ENCODE assay signal across 15 cellular contexts in the genomic region with DNA sequence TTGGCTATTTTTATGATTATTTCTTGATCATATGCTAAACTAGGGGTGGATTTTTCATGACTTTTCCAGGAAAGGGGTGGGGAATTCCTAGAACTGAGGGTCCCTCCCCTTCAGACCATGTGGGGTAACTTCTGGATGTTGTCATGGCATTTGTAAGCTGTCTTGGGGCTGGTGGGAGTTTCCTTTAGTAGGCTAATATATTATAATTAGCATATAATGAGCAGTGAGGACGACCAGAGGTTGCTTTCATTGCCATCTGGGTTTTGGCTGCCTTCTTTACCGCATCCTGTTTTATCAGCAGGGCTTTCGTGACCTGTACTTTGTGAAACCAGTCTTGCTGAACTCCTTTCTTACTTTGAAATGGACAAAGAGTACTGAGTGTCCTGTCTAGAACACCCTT. TPM values are rescaled to one million over a fixed set of nuclear protein-coding genes. Genes with fewer than 3 reads are reported as not detected.
DNase-seq lines count a peak whose midpoint lies in the region; ATAC-seq and TF ChIP-seq lines count a peak whose summit lies in the region.
"Had no signal": no experiment of that assay in that cellular context is flagged by ENCODE, and none has a peak within 500 bp of the region (broad histone marks: within the 10 kb centered on the region; RNA-seq: fewer than 3 reads in every experiment).

No MANE protein-coding gene starts in this region.

- no peak overlapping the region for H2AFZ ChIP-seq in SK-N-SH (ENCODE audit: low read depth)

- H3K4me1 ChIP-seq in heart right ventricle (no peaks in the 10 kb centered on the region), SK-N-SH (ENCODE audit: control insufficient read depth in 1 of 2, insufficient read depth in 2 of 2, low read depth in 1 of 2, low read length in 1 of 2) (no peaks in the 10 kb centered on the region)

- no peak overlapping the region for H3K4me3 ChIP-seq in heart right ventricle
- H3K4me3 ChIP-seq in SK-N-SH (ENCODE audit: low read depth in 2 of 2, low read length in 1 of 2), result no peak overlapping the region

- no peaks in the 10 kb centered on the region for H3K79me2 ChIP-seq in SK-N-SH (ENCODE audit: insufficient read depth)

- no peaks in the 10 kb centered on the region for H4K20me1 ChIP-seq in SK-N-SH (ENCODE audit: insufficient read depth)

- no peaks in the 10 kb centered on the region for H3F3A ChIP-seq in SK-N-SH (replicated peaks; ENCODE audit: insufficient read depth)

- TF ChIP-seq CTCF in heart right ventricle (IDR thresholded peaks at IDR 0.05) (no peak), SK-N-SH (IDR thresholded peaks at IDR 0.05) (no peak)

- no peaks in the 10 kb centered on the region for H3K9me2 ChIP-seq in SK-N-SH

- no peak for TF ChIP-seq RAD21 in SK-N-SH (IDR thresholded peaks at IDR 0.05; ENCODE audit: low read length)

- no peaks in the 10 kb centered on the region for H3K36me3 ChIP-seq in heart right ventricle
- no peaks in the 10 kb centered on the region for H3K36me3 ChIP-seq in SK-N-SH (replicated peaks in 1 of 2; ENCODE audit: control insufficient read depth in 1 of 2, insufficient read depth in 2 of 2, low read length in 1 of 2)

- H3K27me3 ChIP-seq in heart right ventricle (no peaks in the 10 kb centered on the region), SK-N-SH (ENCODE audit: insufficient read depth) (0 out of 2 replicates have a peak, but pooled peaks cover 3% of the 10 kb centered on the region)

- ATAC-seq in GM18499 (IDR thresholded peaks at IDR 0.05; ENCODE audit: insufficient read depth, unreplicated experiment) (peak; percentile 82), GM19438 (IDR thresholded peaks at IDR 0.05; ENCODE audit: low read depth, unreplicated experiment) (peak; percentile 89), HG02938 (IDR thresholded peaks at IDR 0.05; ENCODE audit: unreplicated experiment) (peak; percentile 93), heart right ventricle (no peak)
- ATAC-seq: HCT116; HepG2; naive thymus-derived CD8-positive, alpha-beta T cell had no signal

- H3K9me3 ChIP-seq in heart right ventricle (no peaks in the 10 kb centered on the region), SK-N-SH (no peaks in the 10 kb centered on the region)

- no peak for TF ChIP-seq EP300 in SK-N-SH (IDR thresholded peaks at IDR 0.05; ENCODE audit: borderline replicate concordance in 1 of 2, low read depth in 1 of 2, low read length in 1 of 2)

- CTCF ChIA-PET in SK-N-SH (lab: Yijun Ruan, JAX), result interaction anchor here (0.7 to 2.8 kb wide), 7 partner anchors 8 to 158 kb away, joined by 3 to 9 read pairs (median 4); no protein-coding TSS in a partner anchor

- no peak overlapping the region for H3K4me2 ChIP-seq in SK-N-SH

- 54 to 61% methylated on average over 3 of the region's 3 CpGs for WGBS in heart right ventricle, 2 donors
- 61% methylated on average over 3 of the region's 3 CpGs for WGBS in SK-N-SH (ENCODE audit: low lambda C conversion rate)

- intact Hi-C loops in heart right ventricle (cut with DNase I), result no loop called here

- peak; percentile 5 for DNase-seq in NAMALWA (ENCODE audit: low spot score)
- DNase-seq in heart right ventricle, result no peak
- DNase-seq in SK-N-SH, result no peak
- no peak for DNase-seq in NCI-H128 (lab: John Stamatoyannopoulos, UW; ENCODE audit: unreplicated experiment)
- DNase-seq in stimulated activated CD4-positive, alpha-beta T cell treated with anti-CD3 and anti-CD28 coated beads, Interleukin-2, amount 100 ng/mL, for 24 hours, result no peak
- DNase-seq: activated CD8-positive, alpha-beta memory T cell treated with anti-CD3 and anti-CD28 coated beads for 24 hours; foreskin melanocyte; GF-D8; naive thymus-derived CD8-positive, alpha-beta T cell; NCI-H2081 had no signal

- POLR2A ChIA-PET in SK-N-SH (lab: Yijun Ruan, JAX), result no interaction called here

- H3K27ac ChIP-seq in heart right ventricle (no peak overlapping the region), SK-N-SH (ENCODE audit: low read depth in 2 of 2, low read length in 1 of 2) (no peak overlapping the region)

- no peak overlapping the region for H3K9ac ChIP-seq in SK-N-SH

TF ChIP-seq in SK-N-SH, 30 proteins besides CTCF, POLR2A, EP300 and RAD21:
- TF ChIP-seq TCF12 (IDR thresholded peaks at IDR 0.05) (no peak), FOXJ3 (CRISPR knock-in tag; IDR thresholded peaks at IDR 0.05) (no peak), JUND (IDR thresholded peaks at IDR 0.05) (no peak), FOSL2 (IDR thresholded peaks at IDR 0.05; ENCODE audit: borderline replicate concordance, low read depth) (no peak), CHD2 (IDR thresholded peaks at IDR 0.05; ENCODE audit: low read length, partially characterized antibody) (no peak), SMC3 (IDR thresholded peaks at IDR 0.05; ENCODE audit: low read depth, low read length) (no peak), PBX3 (IDR thresholded peaks at IDR 0.05) (no peak), ELF1 (IDR thresholded peaks at IDR 0.05) (no peak), RCOR1 (IDR thresholded peaks at IDR 0.05; ENCODE audit: low read length) (no peak), NRF1 (IDR thresholded peaks at IDR 0.05; ENCODE audit: low read depth, low read length) (no peak), GATA2 (CRISPR knock-in tag; IDR thresholded peaks at IDR 0.05) (no peak)
- TF ChIP-seq, protein P1, sequence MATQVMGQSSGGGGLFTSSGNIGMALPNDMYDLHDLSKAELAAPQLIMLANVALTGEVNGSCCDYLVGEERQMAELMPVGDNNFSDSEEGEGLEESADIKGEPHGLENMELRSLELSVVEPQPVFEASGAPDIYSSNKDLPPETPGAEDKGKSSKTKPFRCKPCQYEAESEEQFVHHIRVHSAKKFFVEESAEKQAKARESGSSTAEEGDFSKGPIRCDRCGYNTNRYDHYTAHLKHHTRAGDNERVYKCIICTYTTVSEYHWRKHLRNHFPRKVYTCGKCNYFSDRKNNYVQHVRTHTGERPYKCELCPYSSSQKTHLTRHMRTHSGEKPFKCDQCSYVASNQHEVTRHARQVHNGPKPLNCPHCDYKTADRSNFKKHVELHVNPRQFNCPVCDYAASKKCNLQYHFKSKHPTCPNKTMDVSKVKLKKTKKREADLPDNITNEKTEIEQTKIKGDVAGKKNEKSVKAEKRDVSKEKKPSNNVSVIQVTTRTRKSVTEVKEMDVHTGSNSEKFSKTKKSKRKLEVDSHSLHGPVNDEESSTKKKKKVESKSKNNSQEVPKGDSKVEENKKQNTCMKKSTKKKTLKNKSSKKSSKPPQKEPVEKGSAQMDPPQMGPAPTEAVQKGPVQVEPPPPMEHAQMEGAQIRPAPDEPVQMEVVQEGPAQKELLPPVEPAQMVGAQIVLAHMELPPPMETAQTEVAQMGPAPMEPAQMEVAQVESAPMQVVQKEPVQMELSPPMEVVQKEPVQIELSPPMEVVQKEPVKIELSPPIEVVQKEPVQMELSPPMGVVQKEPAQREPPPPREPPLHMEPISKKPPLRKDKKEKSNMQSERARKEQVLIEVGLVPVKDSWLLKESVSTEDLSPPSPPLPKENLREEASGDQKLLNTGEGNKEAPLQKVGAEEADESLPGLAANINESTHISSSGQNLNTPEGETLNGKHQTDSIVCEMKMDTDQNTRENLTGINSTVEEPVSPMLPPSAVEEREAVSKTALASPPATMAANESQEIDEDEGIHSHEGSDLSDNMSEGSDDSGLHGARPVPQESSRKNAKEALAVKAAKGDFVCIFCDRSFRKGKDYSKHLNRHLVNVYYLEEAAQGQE (IDR thresholded peaks at IDR 0.05; ENCODE audit: low read depth, low read length), result no peak

RNA-seq across cellular contexts. Expression of gene ABCA5, which starts 40.4 kb away (rescaled TPM):
- total RNA-seq in heart right ventricle, result 10 to 100 TPM; 16.2 to 26.6 (median 19.3) TPM
- polyA plus RNA-seq in heart right ventricle, result 10 to 100 TPM in 1 of 2 donors, 1 to 10 TPM in 1; 6.9 to 46.7 TPM
- 2.0 and 3.6 TPM in 2 replicates for polyA plus RNA-seq in SK-N-SH (2012; rRNA removed)
- polyA plus RNA-seq in SK-N-SH (2012; cell fraction: cytosol; rRNA removed), result 2.1 and 2.3 TPM in 2 replicates
- 4.1 and 10.5 TPM in 2 replicates for polyA plus RNA-seq in SK-N-SH (2012; cell fraction: nucleus; rRNA removed)

RNA-seq across cellular contexts. Expression of gene MAP2K6, which starts 47.2 kb away (rescaled TPM):
- 1 to 10 TPM in 8 of 10 donors, under 1 TPM in 2; 0.89 to 4.0 (median 2.4) TPM for total RNA-seq in heart right ventricle
- 1 to 10 TPM in 1 of 2 donors, under 1 TPM in 1; 0.88 to 1.5 TPM for polyA plus RNA-seq in heart right ventricle
- polyA plus RNA-seq in SK-N-SH (2012; rRNA removed), result 6.5 and 6.7 TPM in 2 replicates
- 7.0 and 8.1 TPM in 2 replicates for polyA plus RNA-seq in SK-N-SH (2012; cell fraction: cytosol; rRNA removed)
- polyA plus RNA-seq in SK-N-SH (2012; cell fraction: nucleus; rRNA removed), result 1.4 and 2.8 TPM in 2 replicates

Comparison
In these comparisons a context has a peak if more than half of its experiments do, and no peak if none do; other contexts are left out.
1. ATAC-seq: peak in GM18499 (single experiment), GM19438 (single experiment) and HG02938 (single experiment); none in heart right ventricle (0 of 8).